In genomic region chr17:59410049-59410437, GRCh38 we compare ENCODE assay signal across 29 cellular contexts.
"Had no signal": no experiment of that assay in that cellular context is flagged by ENCODE, and none has a peak within 500 bp of the region (broad histone marks: within the 10 kb centered on the region; RNA-seq: fewer than 3 reads in every experiment).

No MANE protein-coding gene starts in this region.

- H3K4me1 ChIP-seq: upper lobe of right lung had no signal

- H3K9me3 Mint-ChIP-seq: stimulated activated effector memory CD8-positive, alpha-beta T cell treated with anti-CD3 and anti-CD28 coated beads, Interleukin-12 subunit alpha, Interleukin-12 subunit beta, amount 100 ng/mL, for 72 hours; stimulated activated naive B cell treated with anti-CD40 and anti-IgM and Interleukin-4, amounts not matched to agents 10 μg/mL and 1 μg/mL and 100 μg/mL, for 72 hours; stimulated activated naive CD8-positive, alpha-beta T cell treated with anti-CD3 and anti-CD28 coated beads, Interleukin-15, Interleukin-2, amounts not matched to agents 100 ng/mL and 50 ng/mL, for 24 hours had no signal

- H3K27me3 Mint-ChIP-seq: stimulated activated memory B cell treated with anti-CD40 and anti-IgM and Interleukin-4, amounts not matched to agents 10 μg/mL and 1 μg/mL and 100 μg/mL, for 72 hours; stimulated activated naive B cell treated with anti-CD40 and anti-IgM and Interleukin-4, amounts not matched to agents 10 μg/mL and 1 μg/mL and 100 μg/mL, for 72 hours; stimulated activated naive CD8-positive, alpha-beta T cell treated with anti-CD3 and anti-CD28 coated beads, Interleukin-15, amount 100 ng/mL, for 72 hours; stimulated activated naive CD8-positive, alpha-beta T cell treated with anti-CD3 and anti-CD28 coated beads, Interleukin-15, Interleukin-2, amounts not matched to agents 100 ng/mL and 50 ng/mL, for 24 hours; type B pancreatic cell had no signal

- ATAC-seq: stimulated activated effector memory CD8-positive, alpha-beta T cell treated with anti-CD3 and anti-CD28 coated beads, Interleukin-12 subunit alpha, Interleukin-12 subunit beta, amount 100 ng/mL, for 72 hours; stimulated activated memory B cell treated with anti-CD40 and anti-IgM and Interleukin-4, amounts not matched to agents 10 μg/mL and 1 μg/mL and 100 μg/mL, for 72 hours; stimulated activated naive CD8-positive, alpha-beta T cell treated with anti-CD3 and anti-CD28 coated beads, Interleukin-15, amount 100 ng/mL, for 72 hours; stimulated activated naive CD8-positive, alpha-beta T cell treated with anti-CD3 and anti-CD28 coated beads, Interleukin-15, Interleukin-2, amounts not matched to agents 100 U/mL and 50 U/mL, for 24 hours; upper lobe of right lung had no signal

- H3K36me3 Mint-ChIP-seq: type B pancreatic cell had no signal

- H3K4me3 Mint-ChIP-seq: stimulated activated effector memory CD8-positive, alpha-beta T cell treated with anti-CD3 and anti-CD28 coated beads, Interleukin-12 subunit alpha, Interleukin-12 subunit beta, amount 100 ng/mL, for 72 hours; stimulated activated memory B cell treated with anti-CD40 and anti-IgM and Interleukin-4, amounts not matched to agents 10 μg/mL and 1 μg/mL and 100 μg/mL, for 72 hours; stimulated activated naive B cell treated with anti-CD40 and anti-IgM and Interleukin-4, amounts not matched to agents 10 μg/mL and 1 μg/mL and 100 μg/mL, for 72 hours; stimulated activated naive CD8-positive, alpha-beta T cell treated with anti-CD3 and anti-CD28 coated beads, Interleukin-15, amount 100 ng/mL, for 72 hours; stimulated activated naive CD8-positive, alpha-beta T cell treated with anti-CD3 and anti-CD28 coated beads, Interleukin-15, Interleukin-2, amounts not matched to agents 100 ng/mL and 50 ng/mL, for 24 hours; type B pancreatic cell had no signal

- H3K27ac ChIP-seq: stomach, suprapubic skin, testis, thoracic aorta, thyroid gland, tibial artery, tibial nerve, transverse colon, upper lobe of left lung, upper lobe of right lung, uterus, vagina had no signal

- H3K36me3 ChIP-seq: thoracic aorta, thyroid gland, transverse colon, uterus, vagina had no signal

- FAIRE-seq: urothelium cell line had no signal

- H3K9me3 ChIP-seq: testis, thoracic aorta, thyroid gland, tibial artery, upper lobe of right lung, uterus had no signal

- H3K4me3 ChIP-seq: stomach, suprapubic skin, testis, thoracic aorta, thyroid gland, tibial artery, tibial nerve, transverse colon, upper lobe of left lung, upper lobe of right lung, uterus, vagina had no signal

- H3K27ac Mint-ChIP-seq: stimulated activated effector memory CD8-positive, alpha-beta T cell treated with anti-CD3 and anti-CD28 coated beads, Interleukin-12 subunit alpha, Interleukin-12 subunit beta, amount 100 ng/mL, for 72 hours; stimulated activated memory B cell treated with anti-CD40 and anti-IgM and Interleukin-4, amounts not matched to agents 10 μg/mL and 1 μg/mL and 100 μg/mL, for 72 hours; stimulated activated naive B cell treated with anti-CD40 and anti-IgM and Interleukin-4, amounts not matched to agents 10 μg/mL and 1 μg/mL and 100 μg/mL, for 72 hours; stimulated activated naive CD8-positive, alpha-beta T cell treated with anti-CD3 and anti-CD28 coated beads, Interleukin-15, amount 100 ng/mL, for 72 hours; stimulated activated naive CD8-positive, alpha-beta T cell treated with anti-CD3 and anti-CD28 coated beads, Interleukin-15, Interleukin-2, amounts not matched to agents 100 ng/mL and 50 ng/mL, for 24 hours; type B pancreatic cell had no signal

- DNase-seq: stimulated activated CD4-positive, alpha-beta T cell treated with anti-CD3 and anti-CD28 coated beads, Interleukin-2, amount 100 ng/mL, for 48 hours; stimulated activated CD4-positive, alpha-beta T cell treated with anti-CD3 and anti-CD28 coated beads, Interleukin-4, amount 100 ng/mL, for 1 hour; stimulated activated CD4-positive, alpha-beta T cell treated with anti-CD3 and anti-CD28 coated beads, Interleukin-4, amount 100 ng/mL, for 24 hours; stimulated activated CD4-positive, alpha-beta T cell treated with anti-CD3 and anti-CD28 coated beads, Interleukin-4, amount 100 ng/mL, for 4 hours; stimulated activated CD8-positive, alpha-beta memory T cell treated with anti-CD3 and anti-CD28 coated beads, Interleukin-4, amount 100 ng/mL, for 48 hours; stimulated activated naive CD4-positive, alpha-beta T cell; stimulated activated naive CD4-positive, alpha-beta T cell treated with Interleukin-2 at 50 U/mL for 16 hours; stimulated activated naive CD8-positive, alpha-beta T cell treated with anti-CD3 and anti-CD28 coated beads, Interleukin-15, amount 100 ng/mL, for 72 hours; stimulated activated naive CD8-positive, alpha-beta T cell treated with anti-CD3 and anti-CD28 coated beads, Interleukin-15, Interleukin-2, amounts not matched to agents 100 U/mL and 50 U/mL, for 24 hours; stomach; substantia nigra; thyroid gland; tibial artery; transverse colon; trophoblast cell; upper lobe of left lung; upper lobe of right lung; uterus had no signal

- H3K27me3 ChIP-seq: stomach, suprapubic skin, testis, thyroid gland, tibial artery, tibial nerve, transverse colon, upper lobe of left lung, upper lobe of right lung, uterus, vagina had no signal
